8 cellular contexts compared by ENCODE assay signal in the genomic region with DNA sequence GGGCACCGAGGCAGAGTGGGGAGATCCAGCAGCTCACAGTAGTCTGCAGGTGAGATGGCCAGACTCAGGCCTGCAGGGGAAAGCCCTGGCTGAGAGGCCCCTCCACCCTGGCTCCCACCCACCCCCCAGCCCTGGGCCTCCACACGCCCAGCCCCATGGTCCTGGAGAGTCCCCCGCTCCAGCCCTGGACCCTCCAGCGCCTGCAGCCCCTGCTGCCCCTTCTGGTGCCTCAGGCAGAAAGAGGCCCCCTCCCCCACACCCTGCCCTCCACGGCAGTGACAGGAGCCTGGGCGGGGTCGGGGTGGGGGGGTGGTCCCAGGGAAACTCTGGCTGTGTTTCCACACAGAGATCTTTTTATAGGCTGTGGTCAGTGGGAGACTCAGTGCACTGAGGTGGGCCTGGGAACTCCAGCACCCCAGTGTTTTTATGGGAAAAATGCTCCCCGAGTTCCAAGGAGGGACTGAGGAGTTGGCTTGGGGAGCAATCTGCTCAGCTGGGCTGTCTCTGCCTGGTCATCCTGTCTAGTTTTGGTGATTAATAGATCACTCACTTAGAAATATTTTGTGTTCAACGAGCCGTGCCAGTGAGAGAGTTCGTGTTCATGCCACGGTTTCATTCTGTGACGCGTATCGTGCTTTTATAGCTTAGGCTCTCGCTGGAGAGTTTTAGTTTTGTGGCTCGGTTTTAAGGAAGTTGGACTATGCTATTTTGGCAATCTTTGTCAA. TPM values are rescaled to one million over a fixed set of nuclear protein-coding genes. Genes with fewer than 3 reads are reported as not detected.
A peak's percentile ranks its signal among the peaks of the same experiment; 100 is the strongest.
DNase-seq lines count a peak whose midpoint lies in the region; ATAC-seq and TF ChIP-seq lines count a peak whose summit lies in the region.

No MANE protein-coding gene starts in this region.

- H3K27me3 ChIP-seq in effector memory CD4-positive, alpha-beta T cell (replicated peaks; ENCODE audit: control insufficient read depth, insufficient read depth, low read length, poor library complexity, severe bottlenecking): no peaks in the 10 kb centered on the region
- no peaks in the 10 kb centered on the region for H3K27me3 ChIP-seq in BE2C

- H3K27ac ChIP-seq in RWPE1: peak overlapping the region; percentile 99
- no peak overlapping the region for H3K27ac ChIP-seq in effector memory CD4-positive, alpha-beta T cell (ENCODE audit: insufficient read depth, low read length, poor library complexity, severe bottlenecking)

- intact Hi-C loops in left colon (cut with DNase I, micrococcal nuclease): no loop called here

- H3K4me1 ChIP-seq in effector memory CD4-positive, alpha-beta T cell (ENCODE audit: control insufficient read depth, insufficient read depth, low read length, poor library complexity, severe bottlenecking): no peaks in the 10 kb centered on the region
- H3K4me1 ChIP-seq in BE2C: peaks cover 13% of the 10 kb centered on the region

- CTCF ChIA-PET in RWPE1 (lab: Yijun Ruan, JAX): no interaction called here

- DNase-seq in RWPE1 (ENCODE audit: low spot score) (peak; percentile 64), fibroblast of villous mesenchyme (ENCODE audit: low read depth) (peak; percentile 86), retina (peak; percentile 67), left colon (no peak), BE2C (no peak)
- no peak for DNase-seq in effector memory CD4-positive, alpha-beta T cell

- no peaks in the 10 kb centered on the region for H3K9me3 ChIP-seq in effector memory CD4-positive, alpha-beta T cell (ENCODE audit: control insufficient read depth, low read length)
- H3K9me3 ChIP-seq in BE2C: no peaks in the 10 kb centered on the region

- ATAC-seq in GM18519 (IDR thresholded peaks at IDR 0.05; ENCODE audit: low FRiP score, unreplicated experiment): peak; percentile 54
- peak; percentile 60 for ATAC-seq in HG02973 (IDR thresholded peaks at IDR 0.05; ENCODE audit: unreplicated experiment)
- ATAC-seq in left colon: no peak

- no peak for TF ChIP-seq CTCF in RWPE1 (conservative IDR thresholded peaks at IDR 0.05; ENCODE audit: low read depth)
- TF ChIP-seq CTCF in fibroblast of villous mesenchyme (IDR thresholded peaks at IDR 0.05; ENCODE audit: insufficient read depth, low read depth, low read length): no peak
- no peak for TF ChIP-seq CTCF in BE2C (IDR thresholded peaks at IDR 0.05; ENCODE audit: low read depth, low read length)

- H3K4me3 ChIP-seq in fibroblast of villous mesenchyme (ENCODE audit: low read depth, low read length): peak overlapping the region; percentile 49
- no peak overlapping the region for H3K4me3 ChIP-seq in effector memory CD4-positive, alpha-beta T cell (ENCODE audit: insufficient read depth, low read depth, low read length, poor library complexity, severe bottlenecking)
- H3K4me3 ChIP-seq in BE2C (ENCODE audit: low read depth, low read length): no peak overlapping the region

- POLR2A ChIA-PET in RWPE1 (lab: Yijun Ruan, JAX; ENCODE audit: low non-redundant PET): no interaction called here

- no peaks in the 10 kb centered on the region for H3K36me3 ChIP-seq in effector memory CD4-positive, alpha-beta T cell (ENCODE audit: control insufficient read depth, insufficient read depth, low read length)
- no peaks in the 10 kb centered on the region for H3K36me3 ChIP-seq in BE2C

RNA-seq across cellular contexts. Expression of gene HGFAC, which starts 53.1 kb away (rescaled TPM):
- not detected in 2 replicates for total RNA-seq in fibroblast of villous mesenchyme
- total RNA-seq in left colon: not detected
- polyA plus RNA-seq in BE2C (2012; ENCODE audit: insufficient read depth, insufficient read length, low read depth): not detected

Comparison
In these comparisons a context has a peak if more than half of its experiments do, and no peak if none do; other contexts are left out.
1. DNase-seq: peak in RWPE1 (single experiment), fibroblast of villous mesenchyme (single experiment) and retina (single experiment); none in effector memory CD4-positive, alpha-beta T cell (0 of 3), left colon (0 of 2) and BE2C (single experiment).